Comparison of ENCODE assay signal across 8 cellular contexts in genomic region chr13:20567881-20568528, GRCh38. TPM values are rescaled to one million over a fixed set of nuclear protein-coding genes. Genes with fewer than 3 reads are reported as not detected.
DNase-seq lines count a peak whose midpoint lies in the region; ATAC-seq and TF ChIP-seq lines count a peak whose summit lies in the region.

No MANE protein-coding gene starts in this region.

- H3K27ac ChIP-seq in iPS-18a (ENCODE audit: low read length): no peak overlapping the region

- H3K4me3 ChIP-seq in iPS-18a (ENCODE audit: low read length): peak overlapping the region; percentile 89

- no peaks in the 10 kb centered on the region for H3K27me3 ChIP-seq in iPS-18a (ENCODE audit: control insufficient read depth, insufficient read depth, low read length)

- no peaks in the 10 kb centered on the region for H3K36me3 ChIP-seq in iPS-18a (ENCODE audit: control insufficient read depth, low read depth, low read length)

- H3K9me3 ChIP-seq in iPS-18a (ENCODE audit: control insufficient read depth, low read depth, low read length): no peaks in the 10 kb centered on the region

- CTCF ChIA-PET in activated CD8-positive, alpha-beta T cell treated with anti-CD3 and anti-CD28 coated beads for 36 hours (lab: Charles Lee): interaction anchor here (0.7 to 1.7 kb wide), 3 partner anchors 72 to 371 kb away, joined by 3 to 6 read pairs (median 3); no protein-coding TSS in a partner anchor

- POLR2A ChIA-PET in activated CD8-positive, alpha-beta T cell treated with anti-CD3 and anti-CD28 coated beads for 36 hours (lab: Charles Lee): interaction anchor here (1.5 kb wide), 1 partner anchor 42 kb away, joined by 3 read pairs; no protein-coding TSS in a partner anchor

- peaks cover 7% of the 10 kb centered on the region for H3K4me1 ChIP-seq in iPS-18a (ENCODE audit: control insufficient read depth, low read depth, low read length)

- H3K9ac ChIP-seq in iPS-18a (ENCODE audit: low read length): peak overlapping the region; percentile 77

- peaks cover 3% of the 10 kb centered on the region for H3K27me3 Mint-ChIP-seq in HFFc6 (ENCODE audit: insufficient read depth)
- no peaks in the 10 kb centered on the region for H3K27me3 Mint-ChIP-seq in activated CD8-positive, alpha-beta T cell treated with anti-CD3 and anti-CD28 coated beads for 36 hours

- H3K4me3 Mint-ChIP-seq in HFFc6: peak overlapping the region; percentile 90
- peak overlapping the region; percentile 76 for H3K4me3 Mint-ChIP-seq in activated CD8-positive, alpha-beta T cell treated with anti-CD3 and anti-CD28 coated beads for 36 hours
- H3K4me3 Mint-ChIP-seq in stimulated activated effector memory CD8-positive, alpha-beta T cell treated with anti-CD3 and anti-CD28 coated beads, Interleukin-12 subunit alpha, Interleukin-12 subunit beta, amount 100 ng/mL, for 72 hours: peak overlapping the region; percentile 85

- DNase-seq in HFFc6 (no peak), NCI-H2196 treated with DMSO at 0.1 percent for 48 hours (lab: John Stamatoyannopoulos, UW; ENCODE audit: unreplicated experiment) (no peak)
- no peak for DNase-seq in activated CD8-positive, alpha-beta T cell treated with anti-CD3 and anti-CD28 coated beads for 36 hours
- DNase-seq in stimulated activated effector memory CD8-positive, alpha-beta T cell treated with anti-CD3 and anti-CD28 coated beads, Interleukin-12 subunit alpha, Interleukin-12 subunit beta, amount 100 ng/mL, for 72 hours (ENCODE audit: low spot score in 2 of 2): no peak

- intact Hi-C loops in activated CD8-positive, alpha-beta T cell treated with anti-CD3 and anti-CD28 coated beads for 36 hours (cut with micrococcal nuclease): no loop called here

- peaks cover 14% of the 10 kb centered on the region for H3K36me3 Mint-ChIP-seq in HFFc6 (ENCODE audit: low read depth)
- peaks cover 7% of the 10 kb centered on the region for H3K36me3 Mint-ChIP-seq in activated CD8-positive, alpha-beta T cell treated with anti-CD3 and anti-CD28 coated beads for 36 hours (ENCODE audit: low read depth)
- peaks cover 4% of the 10 kb centered on the region for H3K36me3 Mint-ChIP-seq in stimulated activated effector memory CD8-positive, alpha-beta T cell treated with anti-CD3 and anti-CD28 coated beads, Interleukin-12 subunit alpha, Interleukin-12 subunit beta, amount 100 ng/mL, for 72 hours

- TF ChIP-seq CTCF in HFFc6 (IDR thresholded peaks at IDR 0.05): no peak
- no peak for TF ChIP-seq CTCF in activated CD8-positive, alpha-beta T cell treated with anti-CD3 and anti-CD28 coated beads for 36 hours (IDR thresholded peaks at IDR 0.05)

- peaks cover 24% of the 10 kb centered on the region for H3K4me1 Mint-ChIP-seq in HFFc6 (ENCODE audit: low read depth)
- H3K4me1 Mint-ChIP-seq in activated CD8-positive, alpha-beta T cell treated with anti-CD3 and anti-CD28 coated beads for 36 hours (ENCODE audit: low read depth): peaks cover 15% of the 10 kb centered on the region
- H3K4me1 Mint-ChIP-seq in stimulated activated effector memory CD8-positive, alpha-beta T cell treated with anti-CD3 and anti-CD28 coated beads, Interleukin-12 subunit alpha, Interleukin-12 subunit beta, amount 100 ng/mL, for 72 hours: peaks cover 14% of the 10 kb centered on the region

- H3K27ac Mint-ChIP-seq in HFFc6: peak overlapping the region; percentile 94
- H3K27ac Mint-ChIP-seq in activated CD8-positive, alpha-beta T cell treated with anti-CD3 and anti-CD28 coated beads for 36 hours: peak overlapping the region; percentile 76
- H3K27ac Mint-ChIP-seq in stimulated activated effector memory CD8-positive, alpha-beta T cell treated with anti-CD3 and anti-CD28 coated beads, Interleukin-12 subunit alpha, Interleukin-12 subunit beta, amount 100 ng/mL, for 72 hours: peak overlapping the region; percentile 92

- ATAC-seq in activated CD8-positive, alpha-beta T cell treated with anti-CD3 and anti-CD28 coated beads for 36 hours: no peak
- ATAC-seq in stimulated activated effector memory CD8-positive, alpha-beta T cell treated with anti-CD3 and anti-CD28 coated beads, Interleukin-12 subunit alpha, Interleukin-12 subunit beta, amount 100 ng/mL, for 72 hours: no peak
- no peak for ATAC-seq in HG03159 (IDR thresholded peaks at IDR 0.05; ENCODE audit: unreplicated experiment)
- ATAC-seq in HG02870 (IDR thresholded peaks at IDR 0.05; ENCODE audit: unreplicated experiment): no peak
- ATAC-seq in GM21515 (IDR thresholded peaks at IDR 0.05; ENCODE audit: unreplicated experiment): no peak

- H3K9me3 Mint-ChIP-seq in HFFc6: peaks cover 25% of the 10 kb centered on the region
- H3K9me3 Mint-ChIP-seq in activated CD8-positive, alpha-beta T cell treated with anti-CD3 and anti-CD28 coated beads for 36 hours: peaks cover 10% of the 10 kb centered on the region
- peaks cover 6% of the 10 kb centered on the region for H3K9me3 Mint-ChIP-seq in stimulated activated effector memory CD8-positive, alpha-beta T cell treated with anti-CD3 and anti-CD28 coated beads, Interleukin-12 subunit alpha, Interleukin-12 subunit beta, amount 100 ng/mL, for 72 hours

RNA-seq across cellular contexts. Expression of gene IFT88, which starts 1.0 kb away (rescaled TPM):
- 1 to 10 TPM; 8.2 to 9.5 (median 9.0) TPM for total RNA-seq in HFFc6 (2021; fragmentation: NEBNext Ultra II Directional; extraction: Animal tissue kit (Norgen Biotek cat#: 25700))
- total RNA-seq in activated CD8-positive, alpha-beta T cell treated with anti-CD3 and anti-CD28 coated beads for 36 hours: 1 to 10 TPM; 2.2 to 2.5 TPM

RNA-seq across cellular contexts. Expression of gene CRYL1, which starts 42.3 kb away (rescaled TPM):
- 10 to 100 TPM; 10.9 to 13.2 (median 12.0) TPM for total RNA-seq in HFFc6 (2021; fragmentation: NEBNext Ultra II Directional; extraction: Animal tissue kit (Norgen Biotek cat#: 25700))
- total RNA-seq in activated CD8-positive, alpha-beta T cell treated with anti-CD3 and anti-CD28 coated beads for 36 hours: 1 to 10 TPM; 8.5 to 9.4 TPM
